Comparison of ENCODE assay signal across 35 cellular contexts in genomic region chr1:21168444-21168843, GRCh38.
"Had no signal": no experiment of that assay in that cellular context is flagged by ENCODE, and none has a peak within 500 bp of the region (broad histone marks: within the 10 kb centered on the region; RNA-seq: fewer than 3 reads in every experiment).

No MANE protein-coding gene starts in this region.

- DNase-seq: activated CD4-positive, alpha-beta memory T cell treated with anti-CD3 and anti-CD28 coated beads, Interleukin-2, amount 10 ng/mL, durations not matched to agents 7 days and 5 days; activated CD4-positive, alpha-beta T cell treated with anti-CD3 and anti-CD28 coated beads for 1 hour; activated CD4-positive, alpha-beta T cell treated with anti-CD3 and anti-CD28 coated beads for 36 hours; activated CD4-positive, alpha-beta T cell treated with anti-CD3 and anti-CD28 coated beads for 48 hours; activated CD4-positive, alpha-beta T cell treated with anti-CD3 and anti-CD28 coated beads, Interleukin-2, amount 10 ng/mL, durations not matched to agents 7 days and 5 days; activated CD4-positive, alpha-beta T cell treated with anti-CD3 and anti-CD28 coated beads, Interleukin-2, amount 50 U/mL, for 48 hours; activated CD4-positive, CD25-positive, alpha-beta regulatory T cell; activated CD8-positive, alpha-beta memory T cell treated with anti-CD3 and anti-CD28 coated beads for 24 hours; activated CD8-positive, alpha-beta memory T cell treated with anti-CD3 and anti-CD28 coated beads, Interleukin-2, amount 10 ng/mL, durations not matched to agents 7 days and 5 days; activated CD8-positive, alpha-beta memory T cell treated with anti-CD3 and anti-CD28 coated beads, Interleukin-2, amount 50 U/mL, for 48 hours; activated CD8-positive, alpha-beta T cell treated with anti-CD3 and anti-CD28 coated beads, Interleukin-2, amount 10 ng/mL, durations not matched to agents 7 days and 5 days; activated effector memory CD4-positive, alpha-beta T cell treated with anti-CD3 and anti-CD28 coated beads, Interleukin-2, amount 50 U/mL, for 16 hours; activated gamma-delta T cell treated with Interleukin-2 at 50 U/mL for 16 hours; activated naive CD4-positive, alpha-beta T cell; activated naive CD4-positive, alpha-beta T cell treated with anti-CD3 and anti-CD28 coated beads for 36 hours; activated naive CD4-positive, alpha-beta T cell treated with anti-CD3 and anti-CD28 coated beads, Interleukin-2, amount 50 U/mL, for 16 hours; activated naive CD8-positive, alpha-beta T cell treated with anti-CD3 and anti-CD28 coated beads for 36 hours; activated T-cell treated with anti-CD3 and anti-CD28 coated beads, Interleukin-2, amount 50 U/mL, for 24 hours; activated T-cell treated with anti-CD3 and anti-CD28 coated beads, Interleukin-2, amount 50 U/mL, for 48 hours; amniotic stem cell; aorta; body of pancreas; brain microvascular endothelial cell; central memory CD4-positive, alpha-beta T cell; T-helper 1 cell; T-helper 2 cell; T-helper 9 cell had no signal

- H3K4me1 ChIP-seq: breast epithelium had no signal

- H3K9me3 ChIP-seq: adrenal gland, body of pancreas, breast epithelium had no signal

- ATAC-seq: activated CD4-positive, alpha-beta T cell treated with anti-CD3 and anti-CD28 coated beads for 36 hours; activated CD4-positive, CD25-positive, alpha-beta regulatory T cell treated with anti-CD3 and anti-CD28 coated beads, Interleukin-2, amount 50 U/mL, for 24 hours; activated CD8-positive, alpha-beta memory T cell treated with anti-CD3 and anti-CD28 coated beads, Interleukin-2, amount 10 ng/mL, durations not matched to agents 7 days and 5 days; activated CD8-positive, alpha-beta T cell treated with anti-CD3 and anti-CD28 coated beads, Interleukin-2, amount 10 ng/mL, durations not matched to agents 7 days and 5 days; activated naive CD4-positive, alpha-beta T cell treated with anti-CD3 and anti-CD28 coated beads, Interleukin-2, amount 50 U/mL, for 72 hours; activated T-helper 17 cell treated with anti-CD3 and anti-CD28 coated beads, Interleukin-2, amount 50 U/mL, for 72 hours; body of pancreas had no signal

- H3K27ac ChIP-seq: adrenal gland, body of pancreas, brain microvascular endothelial cell, breast epithelium, VCaP had no signal

- H3K36me3 ChIP-seq: adrenal gland, breast epithelium had no signal

- FAIRE-seq: astrocyte, TTC549 had no signal

- H3K27me3 ChIP-seq: adrenal gland, body of pancreas, brain microvascular endothelial cell, breast epithelium had no signal

- H3K4me3 ChIP-seq: adrenal gland, body of pancreas, breast epithelium had no signal
